Comparison of ENCODE assay signal across 8 cellular contexts in genomic region chr11:72069787-72070251, GRCh38. TPM values are rescaled to one million over a fixed set of nuclear protein-coding genes. Genes with fewer than 3 reads are reported as not detected.
DNase-seq lines count a peak whose midpoint lies in the region; ATAC-seq and TF ChIP-seq lines count a peak whose summit lies in the region.

No MANE protein-coding gene starts in this region.

- peak overlapping the region; percentile 88 to 94 for H3K27ac ChIP-seq in esophagus (ENCODE audit: low read depth in 2 of 2, low read length in 1 of 2)

- H3K36me3 ChIP-seq in esophagus (ENCODE audit: control insufficient read depth in 2 of 2, insufficient read depth in 2 of 2, low read length in 1 of 2), result no peaks in the 10 kb centered on the region

- 5 to 6% methylated on average over 2 of the region's 2 CpGs for WGBS in esophagus, 2 donors

- peak overlapping the region in 1 of 2 donors; percentile 27 for H3K4me3 ChIP-seq in esophagus (ENCODE audit: low read depth in 1 of 2, low read length in 2 of 2)

- DNase-seq in ELR (ENCODE audit: low read depth) (peak; percentile 93), myocyte (ENCODE audit: low read depth) (peak; percentile 86), OCI-M2 (lab: John Stamatoyannopoulos, UW; ENCODE audit: unreplicated experiment) (no peak), NCI-H524 (lab: John Stamatoyannopoulos, UW) (no peak)

- no peaks in the 10 kb centered on the region for H3K27me3 ChIP-seq in esophagus (ENCODE audit: control insufficient read depth in 1 of 2, insufficient read depth in 2 of 2, low read length in 2 of 2)

- H3K4me1 ChIP-seq in esophagus (ENCODE audit: control insufficient read depth in 2 of 2, insufficient read depth in 2 of 2, low read length in 1 of 2), result peaks cover 3 to 5% of the 10 kb centered on the region in 2 donors

- peak; percentile 67 for ATAC-seq in HG02798 (IDR thresholded peaks at IDR 0.05; ENCODE audit: poor library complexity, unreplicated experiment)
- ATAC-seq in SK-N-SH treated with all-trans-retinoic acid at 6 μM for 48 hours, result peak; percentile 94
- no peak for ATAC-seq in GM21390 (IDR thresholded peaks at IDR 0.05; ENCODE audit: unreplicated experiment)

- H3K9me3 ChIP-seq in esophagus (ENCODE audit: control insufficient read depth in 2 of 2, insufficient read depth in 1 of 2, low read depth in 1 of 2, low read length in 1 of 2), result no peaks in the 10 kb centered on the region

TF ChIP-seq in SK-N-SH treated with all-trans-retinoic acid at 6 μM for 48 hours, 23 proteins besides CTCF, POLR2A, EP300 and RAD21:
- TF ChIP-seq SNAI2 (CRISPR knock-in tag; IDR thresholded peaks at IDR 0.05) (0 out of 2 replicates have a peak, but pooled peaks have one; percentile 64), PPARA (CRISPR knock-in tag; IDR thresholded peaks at IDR 0.05; ENCODE audit: borderline replicate concordance) (no peak), CSDC2 (CRISPR knock-in tag; IDR thresholded peaks at IDR 0.05) (no peak), ZFP3 (CRISPR knock-in tag; IDR thresholded peaks at IDR 0.05) (peak; percentile 75), ZFP30 (CRISPR knock-in tag; IDR thresholded peaks at IDR 0.05) (no peak), GLIS3 (CRISPR knock-in tag; IDR thresholded peaks at IDR 0.05) (no peak)

RNA-seq across cellular contexts. Expression of gene NUMA1, which starts 10.5 kb away (rescaled TPM):
- polyA plus RNA-seq in esophagus, result 100 to 1,000 TPM; 108 to 205 TPM
- total RNA-seq in myocyte, result 177 and 218 TPM in 2 replicates
- polyA plus RNA-seq in myocyte (2012), result 115 TPM

RNA-seq across cellular contexts. Expression of gene LRRC51, which starts 10.8 kb away (rescaled TPM):
- 1 to 10 TPM; 3.1 to 4.6 TPM for polyA plus RNA-seq in esophagus
- 2.7 and 4.0 TPM in 2 replicates for total RNA-seq in myocyte
- 14.2 TPM for polyA plus RNA-seq in myocyte (2012)

RNA-seq across cellular contexts. Expression of gene LAMTOR1, which starts 33.3 kb away (rescaled TPM):
- polyA plus RNA-seq in esophagus, result 100 to 1,000 TPM in 1 of 2 donors, 10 to 100 TPM in 1; 50.6 to 109 TPM
- 111 and 118 TPM in 2 replicates for total RNA-seq in myocyte
- 158 TPM for polyA plus RNA-seq in myocyte (2012)

RNA-seq across cellular contexts. Expression of gene TOMT, which starts 35.9 kb away (rescaled TPM):
- not detected for polyA plus RNA-seq in esophagus
- not detected in 2 replicates for total RNA-seq in myocyte
- polyA plus RNA-seq in myocyte (2012), result not detected

RNA-seq across cellular contexts. Expression of gene ANAPC15, which starts 42.7 kb away (rescaled TPM):
- polyA plus RNA-seq in esophagus, result 10 to 100 TPM; 46.8 to 60.0 TPM
- total RNA-seq in myocyte, result 23.1 and 25.3 TPM in 2 replicates
- 57.1 TPM for polyA plus RNA-seq in myocyte (2012)

Comparison
In these comparisons a context has a peak if more than half of its experiments do, and no peak if none do; other contexts are left out.
1. DNase-seq: peak in ELR (single experiment) and myocyte (single experiment); none in OCI-M2 (single experiment) and NCI-H524 (0 of 2).